ENCODE assay signal across 1 cellular context in the genomic region with DNA sequence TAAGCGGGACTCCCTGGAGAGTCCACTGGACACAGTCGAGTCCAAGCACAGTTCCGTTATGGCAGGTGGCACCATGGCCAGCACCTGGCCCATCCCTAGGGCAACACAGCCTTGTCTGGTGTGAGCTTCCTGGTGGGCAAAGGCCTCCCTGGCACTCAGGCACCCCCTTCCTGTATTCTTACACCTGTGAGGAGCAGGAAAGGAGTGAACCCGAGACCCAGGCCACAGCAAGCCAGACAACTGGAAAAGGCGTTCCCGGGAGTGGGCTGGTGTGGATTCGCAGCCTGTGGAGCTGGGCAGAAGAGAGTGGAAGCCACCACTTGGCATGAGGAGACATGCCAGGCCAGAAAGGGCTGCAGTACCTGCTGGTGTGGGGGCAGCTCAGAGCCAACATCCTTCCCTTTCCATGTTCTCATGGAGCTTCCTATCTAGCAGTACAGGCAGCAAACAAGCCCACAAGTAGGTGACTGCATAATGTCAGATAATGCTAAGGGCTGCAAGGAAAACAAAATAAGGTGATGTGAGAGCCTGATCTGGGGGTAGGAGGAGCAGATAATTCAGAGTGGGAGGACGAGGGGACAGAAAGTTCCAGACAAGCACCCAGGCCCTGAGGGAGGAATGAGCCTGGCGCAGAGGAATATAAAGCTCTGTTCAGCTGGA.
TF ChIP-seq lines count a peak whose summit lies in the region.

No MANE protein-coding gene starts in this region.

TF ChIP-seq in K562, 482 proteins besides CTCF, POLR2A, EP300 and RAD21 (continued from another document and continues in another):
- no peak for TF ChIP-seq MAFF (IDR thresholded peaks at IDR 0.05; ENCODE audit: low read length)
- TF ChIP-seq CREB5 (CRISPR knock-in tag; IDR thresholded peaks at IDR 0.05), result no peak
- no peak for TF ChIP-seq PRPF4 (IDR thresholded peaks at IDR 0.05; ENCODE audit: insufficient read depth, low read depth, low read length, poor library complexity, severe bottlenecking)
- no peak for TF ChIP-seq ZNF239 (CRISPR knock-in tag; IDR thresholded peaks at IDR 0.05)
- TF ChIP-seq MAX (CRISPR knock-in tag; IDR thresholded peaks at IDR 0.05), result no peak
- peak in 1 of 2 experiments; percentile 75; a peak in 2 of 4 replicates for TF ChIP-seq HDAC1 (IDR thresholded peaks at IDR 0.05)
- no peak for TF ChIP-seq GTF2E2 (tag; IDR thresholded peaks at IDR 0.05)
- no peak for TF ChIP-seq BRCA1 (IDR thresholded peaks at IDR 0.05)
- TF ChIP-seq BRCA1 (CRISPR knock-in tag; IDR thresholded peaks at IDR 0.05), result no peak
- no peak for TF ChIP-seq ILF3 (IDR thresholded peaks at IDR 0.05; ENCODE audit: borderline replicate concordance)
- no peak for TF ChIP-seq DEAF1 (CRISPR knock-in tag; IDR thresholded peaks at IDR 0.05)
- no peak for TF ChIP-seq SIN3A (IDR thresholded peaks at IDR 0.05; ENCODE audit: borderline replicate concordance in 2 of 2, control insufficient read depth in 1 of 2, low read depth in 2 of 2, low read length in 2 of 2)
- 0 out of 2 replicates have a peak, but pooled peaks have one; percentile 35 for TF ChIP-seq MYC (IDR thresholded peaks at IDR 0.05; ENCODE audit: low read depth, low read length)
- no peak for TF ChIP-seq MYC (CRISPR knock-in tag; IDR thresholded peaks at IDR 0.05; ENCODE audit: borderline replicate concordance, low read depth)
- TF ChIP-seq SIRT6 (IDR thresholded peaks at IDR 0.05; ENCODE audit: low read depth, low read length), result no peak
- no peak for TF ChIP-seq ZBTB26 (CRISPR knock-in tag; IDR thresholded peaks at IDR 0.05)
- no peak for TF ChIP-seq TOE1 (IDR thresholded peaks at IDR 0.05; ENCODE audit: borderline replicate concordance)
- no peak for TF ChIP-seq TOE1 (CRISPR knock-in tag; IDR thresholded peaks at IDR 0.05; ENCODE audit: borderline replicate concordance, low read depth)
- TF ChIP-seq NFXL1 (CRISPR knock-in tag; IDR thresholded peaks at IDR 0.05), result no peak
- peak; percentile 87 for TF ChIP-seq SMARCE1 (IDR thresholded peaks at IDR 0.05)
- no peak for TF ChIP-seq USF1 (CRISPR knock-in tag; IDR thresholded peaks at IDR 0.05)
- TF ChIP-seq ID3 (CRISPR knock-in tag; IDR thresholded peaks at IDR 0.05), result no peak
- peak; percentile 60; the same call in 1 of the 2 replicates for TF ChIP-seq ID3 (tag; IDR thresholded peaks at IDR 0.05)
- 0 out of 2 replicates have a peak, but pooled peaks have one; percentile 40 for TF ChIP-seq ETV5 (CRISPR knock-in tag; IDR thresholded peaks at IDR 0.05; ENCODE audit: low read depth)
- no peak for TF ChIP-seq RFX7 (CRISPR knock-in tag; IDR thresholded peaks at IDR 0.05)
- TF ChIP-seq BMI1 (IDR thresholded peaks at IDR 0.05; ENCODE audit: low read length), result no peak
- TF ChIP-seq, protein P1, sequence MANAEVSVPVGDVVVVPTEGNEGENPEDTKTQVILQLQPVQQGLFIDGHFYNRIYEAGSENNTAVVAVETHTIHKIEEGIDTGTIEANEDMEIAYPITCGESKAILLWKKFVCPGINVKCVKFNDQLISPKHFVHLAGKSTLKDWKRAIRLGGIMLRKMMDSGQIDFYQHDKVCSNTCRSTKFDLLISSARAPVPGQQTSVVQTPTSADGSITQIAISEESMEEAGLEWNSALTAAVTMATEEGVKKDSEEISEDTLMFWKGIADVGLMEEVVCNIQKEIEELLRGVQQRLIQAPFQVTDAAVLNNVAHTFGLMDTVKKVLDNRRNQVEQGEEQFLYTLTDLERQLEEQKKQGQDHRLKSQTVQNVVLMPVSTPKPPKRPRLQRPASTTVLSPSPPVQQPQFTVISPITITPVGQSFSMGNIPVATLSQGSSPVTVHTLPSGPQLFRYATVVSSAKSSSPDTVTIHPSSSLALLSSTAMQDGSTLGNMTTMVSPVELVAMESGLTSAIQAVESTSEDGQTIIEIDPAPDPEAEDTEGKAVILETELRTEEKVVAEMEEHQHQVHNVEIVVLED (CRISPR knock-in tag; IDR thresholded peaks at IDR 0.05), result no peak
- no peak for TF ChIP-seq BHLHE40 (IDR thresholded peaks at IDR 0.05; ENCODE audit: low read length)
- no peak for TF ChIP-seq ZNF232 (CRISPR knock-in tag; IDR thresholded peaks at IDR 0.05)
- TF ChIP-seq TCF3 (CRISPR knock-in tag; IDR thresholded peaks at IDR 0.05), result peak; percentile 96
- TF ChIP-seq ZNF696 (CRISPR knock-in tag; conservative IDR thresholded peaks at IDR 0.05), result no peak
- peak; percentile 87 for TF ChIP-seq KLF16 (IDR thresholded peaks at IDR 0.05)
- TF ChIP-seq MIER1 (IDR thresholded peaks at IDR 0.05; ENCODE audit: low read depth), result no peak
- no peak for TF ChIP-seq ZNF780A (CRISPR knock-in tag; IDR thresholded peaks at IDR 0.05)
- no peak for TF ChIP-seq FOXJ3 (CRISPR knock-in tag; IDR thresholded peaks at IDR 0.05)
- TF ChIP-seq TCFL5 (CRISPR knock-in tag; conservative IDR thresholded peaks at IDR 0.05), result no peak
- TF ChIP-seq FOXK2 (conservative IDR thresholded peaks at IDR 0.05 in 1 of 2, IDR thresholded peaks at IDR 0.05 in 1 of 2; ENCODE audit: low read depth in 2 of 2), result 0 out of 4 replicates have a peak, but pooled peaks of 1 of the 2 experiments have one; percentile 29
- TF ChIP-seq E2F3 (CRISPR knock-in tag; IDR thresholded peaks at IDR 0.05), result no peak
- no peak for TF ChIP-seq REST (CRISPR knock-in tag; IDR thresholded peaks at IDR 0.05; ENCODE audit: low read depth)
- TF ChIP-seq PHB2 (IDR thresholded peaks at IDR 0.05; ENCODE audit: low read depth), result peak; percentile 85
- peak; percentile 94 for TF ChIP-seq CBFA2T2 (conservative IDR thresholded peaks at IDR 0.05)
- peak; percentile 35; the same call in 1 of the 2 replicates for TF ChIP-seq CREB1 (IDR thresholded peaks at IDR 0.05)
- no peak for TF ChIP-seq CREB1 (CRISPR knock-in tag; IDR thresholded peaks at IDR 0.05)
- TF ChIP-seq ZSCAN29 (IDR thresholded peaks at IDR 0.05), result no peak
- no peak for TF ChIP-seq GATAD2B (IDR thresholded peaks at IDR 0.05; ENCODE audit: borderline replicate concordance)
- TF ChIP-seq CHD1 (IDR thresholded peaks at IDR 0.05; ENCODE audit: low read length), result no peak
- peak; percentile 73 to 86; a peak in 3 of 4 replicates for TF ChIP-seq TRIM24 (IDR thresholded peaks at IDR 0.05)
- TF ChIP-seq HNRNPLL (IDR thresholded peaks at IDR 0.05; ENCODE audit: low read depth, low read length, poor library complexity, severe bottlenecking), result no peak
- TF ChIP-seq HDAC3 (IDR thresholded peaks at IDR 0.05; ENCODE audit: borderline replicate concordance, partially characterized antibody), result peak; percentile 67
- TF ChIP-seq NFIC (IDR thresholded peaks at IDR 0.05), result peak; percentile 84
- TF ChIP-seq BRF1 (IDR thresholded peaks at IDR 0.05; ENCODE audit: borderline replicate concordance, extremely low read depth, insufficient read length), result no peak
- peak; percentile 27 for TF ChIP-seq TAF1 (IDR thresholded peaks at IDR 0.05; ENCODE audit: control insufficient read depth, extremely low read depth, insufficient read depth, low read length, severe bottlenecking)
- TF ChIP-seq SLC30A9 (CRISPR knock-in tag; IDR thresholded peaks at IDR 0.05), result no peak
- no peak for TF ChIP-seq ZNF785 (CRISPR knock-in tag; IDR thresholded peaks at IDR 0.05)
- no peak for TF ChIP-seq STAT5B (CRISPR knock-in tag; IDR thresholded peaks at IDR 0.05)
- TF ChIP-seq ZNF324 (CRISPR knock-in tag; IDR thresholded peaks at IDR 0.05), result no peak
- no peak for TF ChIP-seq HMG20B (CRISPR knock-in tag; IDR thresholded peaks at IDR 0.05)
- peak; percentile 97 for TF ChIP-seq TAL1 (IDR thresholded peaks at IDR 0.05)
- no peak for TF ChIP-seq WHSC1 (IDR thresholded peaks at IDR 0.05; ENCODE audit: low read length)
- no peak for TF ChIP-seq TAF15 (IDR thresholded peaks at IDR 0.05; ENCODE audit: low read depth, low read length)
- peak; percentile 95 for TF ChIP-seq TEAD4 (IDR thresholded peaks at IDR 0.05; ENCODE audit: low read length)
- no peak for TF ChIP-seq TEAD4 (CRISPR knock-in tag; IDR thresholded peaks at IDR 0.05; ENCODE audit: borderline replicate concordance)
- no peak for TF ChIP-seq NR3C1 (CRISPR knock-in tag; IDR thresholded peaks at IDR 0.05)
- TF ChIP-seq ZNF507 (tag; conservative IDR thresholded peaks at IDR 0.05), result no peak
- peak; percentile 25; the same call in 1 of the 2 replicates for TF ChIP-seq CREM (IDR thresholded peaks at IDR 0.05; ENCODE audit: low read depth)
- no peak for TF ChIP-seq FOXO4 (CRISPR knock-in tag; IDR thresholded peaks at IDR 0.05)
